Comparison of ENCODE assay signal across 11 cellular contexts in genomic region chr2:130825231-130825971, GRCh38.
DNase-seq lines count a peak whose midpoint lies in the region.
"Had no signal": no experiment of that assay in that cellular context is flagged by ENCODE, and none has a peak within 500 bp of the region (broad histone marks: within the 10 kb centered on the region; RNA-seq: fewer than 3 reads in every experiment).

No MANE protein-coding gene starts in this region.

- H3K27ac Mint-ChIP-seq in activated naive CD4-positive, alpha-beta T cell treated with anti-CD3 and anti-CD28 coated beads, Interleukin-2, amount 10 ng/mL, durations not matched to agents 7 days and 5 days = peak overlapping the region; percentile 37

- DNase-seq in activated naive CD4-positive, alpha-beta T cell treated with anti-CD3 and anti-CD28 coated beads, Interleukin-2, amount 10 ng/mL, durations not matched to agents 7 days and 5 days = no peak
- DNase-seq in activated naive CD4-positive, alpha-beta T cell treated with Interleukin-2 at 50 U/mL for 16 hours = no peak
- DNase-seq in amygdala (lab: John Stamatoyannopoulos, UW) = peak in 51 of 56 donors; percentile 20 to 87 (median 67)
- DNase-seq in inferior parietal cortex (ENCODE audit: extremely low spot score) = peak; percentile 53
- peak; percentile 75 for DNase-seq in superior temporal gyrus (ENCODE audit: extremely low spot score)
- no peak for DNase-seq in NCI-H146 (lab: John Stamatoyannopoulos, UW)
- DNase-seq in NCI-H345 treated with DMSO at 0.1 percent for 48 hours (lab: John Stamatoyannopoulos, UW; ENCODE audit: unreplicated experiment) = no peak
- no peak for DNase-seq in stimulated activated CD8-positive, alpha-beta memory T cell treated with anti-CD3 and anti-CD28 coated beads, Interleukin-4, amount 100 ng/mL, for 48 hours
- DNase-seq: NCI-H446, stomach, WERI-Rb-1 had no signal

- CTCF ChIA-PET in activated naive CD4-positive, alpha-beta T cell treated with anti-CD3 and anti-CD28 coated beads, Interleukin-2, amount 10 ng/mL, durations not matched to agents 7 days and 5 days (lab: Charles Lee) = interaction anchor here (0.8 to 1.7 kb wide), 2 partner anchors 28 to 96 kb away, joined by 3 to 7 read pairs; no protein-coding TSS in a partner anchor

- H3K9me3 Mint-ChIP-seq in activated naive CD4-positive, alpha-beta T cell treated with anti-CD3 and anti-CD28 coated beads, Interleukin-2, amount 10 ng/mL, durations not matched to agents 7 days and 5 days = no peaks in the 10 kb centered on the region

- peaks cover 25% of the 10 kb centered on the region for H3K4me1 Mint-ChIP-seq in activated naive CD4-positive, alpha-beta T cell treated with anti-CD3 and anti-CD28 coated beads, Interleukin-2, amount 10 ng/mL, durations not matched to agents 7 days and 5 days

- H3K27me3 Mint-ChIP-seq in activated naive CD4-positive, alpha-beta T cell treated with anti-CD3 and anti-CD28 coated beads, Interleukin-2, amount 10 ng/mL, durations not matched to agents 7 days and 5 days = peaks cover 69% of the 10 kb centered on the region

- H3K4me3 Mint-ChIP-seq in activated naive CD4-positive, alpha-beta T cell treated with anti-CD3 and anti-CD28 coated beads, Interleukin-2, amount 10 ng/mL, durations not matched to agents 7 days and 5 days = no peak overlapping the region

- no peaks in the 10 kb centered on the region for H3K36me3 Mint-ChIP-seq in activated naive CD4-positive, alpha-beta T cell treated with anti-CD3 and anti-CD28 coated beads, Interleukin-2, amount 10 ng/mL, durations not matched to agents 7 days and 5 days

Comparison
In these comparisons a context has a peak if more than half of its experiments do, and no peak if none do; other contexts are left out.
1. DNase-seq: peak in amygdala (51 of 56), inferior parietal cortex (single experiment) and superior temporal gyrus (single experiment); none in activated naive CD4-positive, alpha-beta T cell treated with anti-CD3 and anti-CD28 coated beads, Interleukin-2, amount 10 ng/mL, durations not matched to agents 7 days and 5 days (single experiment), activated naive CD4-positive, alpha-beta T cell treated with Interleukin-2 at 50 U/mL for 16 hours (single experiment), NCI-H146 (single experiment), NCI-H345 treated with DMSO at 0.1 percent for 48 hours (single experiment) and stimulated activated CD8-positive, alpha-beta memory T cell treated with anti-CD3 and anti-CD28 coated beads, Interleukin-4, amount 100 ng/mL, for 48 hours (single experiment).